In the genomic region with DNA sequence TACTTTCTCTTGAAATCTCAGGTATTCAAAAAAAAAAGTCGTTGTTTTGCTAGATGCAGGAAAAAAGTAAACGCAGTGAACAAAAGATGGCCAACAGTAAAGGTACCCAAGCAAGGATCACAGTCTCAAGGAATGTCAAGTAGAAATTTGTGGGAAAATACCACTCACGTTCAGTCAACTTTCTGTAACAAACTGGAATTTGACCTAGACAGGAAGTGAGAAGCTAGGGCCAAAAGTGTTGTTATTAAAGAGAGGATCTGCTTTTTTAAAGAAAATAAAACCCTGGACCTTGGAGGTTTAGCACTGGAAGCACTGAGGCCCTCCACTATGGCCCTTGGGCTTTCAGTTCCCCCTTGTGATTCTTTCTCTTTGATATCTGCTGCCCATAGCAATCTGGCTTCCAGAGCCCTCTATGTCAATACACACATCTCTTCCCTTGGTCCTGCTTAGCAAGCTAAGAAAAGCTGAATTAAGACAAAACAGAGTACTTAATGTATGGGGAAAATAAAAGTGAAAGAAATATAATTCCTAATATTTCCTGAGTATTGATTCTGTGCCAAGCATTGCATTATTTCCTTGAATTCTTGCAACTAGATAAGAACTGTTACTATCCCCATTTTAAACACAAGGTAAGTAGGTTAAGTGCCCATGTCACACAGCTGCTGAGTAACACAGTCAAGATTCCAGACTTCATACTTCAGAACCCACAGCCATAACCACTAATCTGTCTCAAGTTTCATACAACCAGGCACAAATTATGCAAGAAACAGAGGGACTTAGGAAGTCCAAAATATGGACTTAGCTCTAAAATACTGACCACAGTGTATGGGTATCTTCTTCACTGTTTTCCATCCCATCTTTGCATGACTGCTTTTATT, we compare ENCODE assay signal across 11 cellular contexts. TPM values are rescaled to one million over a fixed set of nuclear protein-coding genes. Genes with fewer than 3 reads are reported as not detected.
A peak's percentile ranks its signal among the peaks of the same experiment; 100 is the strongest.
DNase-seq lines count a peak whose midpoint lies in the region; ATAC-seq and TF ChIP-seq lines count a peak whose summit lies in the region.
"Had no signal": no experiment of that assay in that cellular context is flagged by ENCODE, and none has a peak within 500 bp of the region (broad histone marks: within the 10 kb centered on the region; RNA-seq: fewer than 3 reads in every experiment).

No MANE protein-coding gene starts in this region.

- H3K36me3 Mint-ChIP-seq in activated naive CD8-positive, alpha-beta T cell = peaks cover 2% of the 10 kb centered on the region
- no peaks in the 10 kb centered on the region for H3K36me3 Mint-ChIP-seq in activated naive CD8-positive, alpha-beta T cell treated with anti-CD3 and anti-CD28 coated beads for 36 hours

- H3K36me3 ChIP-seq in SK-N-SH (replicated peaks in 1 of 2; ENCODE audit: control insufficient read depth in 1 of 2, insufficient read depth in 2 of 2, low read length in 1 of 2) = no peaks in the 10 kb centered on the region
- no peaks in the 10 kb centered on the region for H3K36me3 ChIP-seq in hepatocyte (replicated peaks; ENCODE audit: insufficient read depth, low read depth)
- no peaks in the 10 kb centered on the region for H3K36me3 ChIP-seq in upper lobe of right lung
- H3K36me3 ChIP-seq in HAP-1 (replicated peaks) = no peaks in the 10 kb centered on the region

- H3K27ac ChIP-seq in SK-N-SH (ENCODE audit: low read depth in 2 of 2, low read length in 1 of 2) (peak overlapping the region; percentile 25 to 60; a peak in 3 of 4 replicates), hepatocyte (peak overlapping the region; percentile 46), upper lobe of right lung (peak overlapping the region; percentile 64)

- in situ Hi-C loops in HAP-1 (cut with MboI; ENCODE audit: low sequenced_read_pairs) = no loop called here

- H3K9me3 ChIP-seq in SK-N-SH (no peaks in the 10 kb centered on the region), hepatocyte (ENCODE audit: low read depth) (no peaks in the 10 kb centered on the region), upper lobe of right lung (no peaks in the 10 kb centered on the region), HAP-1 (no peaks in the 10 kb centered on the region)

- no peak overlapping the region for H3K9ac ChIP-seq in SK-N-SH

- no peaks in the 10 kb centered on the region for H3K27me3 Mint-ChIP-seq in activated naive CD8-positive, alpha-beta T cell
- no peaks in the 10 kb centered on the region for H3K27me3 Mint-ChIP-seq in activated naive CD8-positive, alpha-beta T cell treated with anti-CD3 and anti-CD28 coated beads for 36 hours

- no peak for TF ChIP-seq RAD21 in SK-N-SH (IDR thresholded peaks at IDR 0.05; ENCODE audit: low read length)

- POLR2A ChIA-PET in SK-N-SH (lab: Yijun Ruan, JAX) = no interaction called here

- no peak for DNase-seq in activated naive CD8-positive, alpha-beta T cell treated with anti-CD3 and anti-CD28 coated beads for 36 hours
- DNase-seq in SK-N-SH (no peak), hepatocyte (ENCODE audit: low spot score) (peak; percentile 17), upper lobe of right lung (no peak), NCI-H748 treated with DMSO at 0.1 percent for 48 hours (lab: John Stamatoyannopoulos, UW) (no peak), HAP-1 (ENCODE audit: low spot score in 2 of 2) (no peak)
- DNase-seq: CD8-positive, alpha-beta T cell; KG1; nephron progenitor cell had no signal

- no peak overlapping the region for H3K27ac Mint-ChIP-seq in activated naive CD8-positive, alpha-beta T cell
- H3K27ac Mint-ChIP-seq in activated naive CD8-positive, alpha-beta T cell treated with anti-CD3 and anti-CD28 coated beads for 36 hours = no peak overlapping the region
- H3K27ac Mint-ChIP-seq: CD8-positive, alpha-beta T cell; nephron progenitor cell had no signal

- TF ChIP-seq CTCF in SK-N-SH (IDR thresholded peaks at IDR 0.05) (no peak), hepatocyte (IDR thresholded peaks at IDR 0.05; ENCODE audit: poor library complexity) (no peak), upper lobe of right lung (IDR thresholded peaks at IDR 0.05) (no peak)

- H3K79me2 ChIP-seq in SK-N-SH (ENCODE audit: insufficient read depth) (peaks cover 6% of the 10 kb centered on the region; the same call in 1 of the 2 replicates), hepatocyte (peaks cover 6% of the 10 kb centered on the region)

- intact Hi-C loops in upper lobe of right lung (cut with DNase I) = loop anchor here (10.0 kb wide), 1 partner anchor 249 kb away; no protein-coding TSS in a partner anchor

- no peak for ATAC-seq in upper lobe of right lung
- ATAC-seq in activated CD4-positive, CD25-positive, alpha-beta regulatory T cell treated with anti-CD3 and anti-CD28 coated beads, Interleukin-2, amount 50 U/mL, for 24 hours = no peak
- ATAC-seq: CD8-positive, alpha-beta T cell had no signal

- H3K4me2 ChIP-seq in SK-N-SH (peak overlapping the region; percentile 32; the same call in 1 of the 2 replicates), hepatocyte (peak overlapping the region; percentile 12)

- WGBS in SK-N-SH (ENCODE audit: low lambda C conversion rate) = 88% methylated on average over 3 of the region's 3 CpGs
- 73% methylated on average over 3 of the region's 3 CpGs for WGBS in hepatocyte (ENCODE audit: low lambda C conversion rate, missing lambda C conversion rate)

- H2AFZ ChIP-seq in SK-N-SH (ENCODE audit: low read depth) = peak overlapping the region; percentile 15; the same call in 1 of the 2 replicates
- H2AFZ ChIP-seq in hepatocyte = no peak overlapping the region

- H3K4me1 Mint-ChIP-seq in activated naive CD8-positive, alpha-beta T cell (ENCODE audit: low read depth) = peaks cover 15% of the 10 kb centered on the region
- peaks cover 19% of the 10 kb centered on the region for H3K4me1 Mint-ChIP-seq in activated naive CD8-positive, alpha-beta T cell treated with anti-CD3 and anti-CD28 coated beads for 36 hours

- TF ChIP-seq EP300 in SK-N-SH (IDR thresholded peaks at IDR 0.05; ENCODE audit: borderline replicate concordance in 1 of 2, low read depth in 1 of 2, low read length in 1 of 2) = peak in 1 of 2 experiments; percentile 42; a peak in 1 of 4 replicates

- peaks cover 12% of the 10 kb centered on the region for H3F3A ChIP-seq in SK-N-SH (replicated peaks; ENCODE audit: insufficient read depth)

- H3K9me3 Mint-ChIP-seq in activated naive CD8-positive, alpha-beta T cell (ENCODE audit: low read depth) = no peaks in the 10 kb centered on the region
- no peaks in the 10 kb centered on the region for H3K9me3 Mint-ChIP-seq in activated naive CD8-positive, alpha-beta T cell treated with anti-CD3 and anti-CD28 coated beads for 36 hours
- H3K9me3 Mint-ChIP-seq: CD8-positive, alpha-beta T cell had no signal

- H3K9me2 ChIP-seq in SK-N-SH (no peaks in the 10 kb centered on the region), hepatocyte (replicated peaks; ENCODE audit: insufficient read depth) (no peaks in the 10 kb centered on the region)

- no peaks in the 10 kb centered on the region for H3K27me3 ChIP-seq in SK-N-SH (ENCODE audit: insufficient read depth)
- no peaks in the 10 kb centered on the region for H3K27me3 ChIP-seq in hepatocyte
- H3K27me3 ChIP-seq in upper lobe of right lung = no peaks in the 10 kb centered on the region
- no peaks in the 10 kb centered on the region for H3K27me3 ChIP-seq in HAP-1 (ENCODE audit: low read depth)

- CTCF ChIA-PET in SK-N-SH (lab: Yijun Ruan, JAX) = no interaction called here

- H3K4me1 ChIP-seq in SK-N-SH (ENCODE audit: control insufficient read depth in 1 of 2, insufficient read depth in 2 of 2, low read depth in 1 of 2, low read length in 1 of 2) = peaks cover 5 to 10% of the 10 kb centered on the region in 2 experiments; a peak in 3 of 4 replicates
- peaks cover 20% of the 10 kb centered on the region for H3K4me1 ChIP-seq in hepatocyte (ENCODE audit: insufficient read depth)
- peaks cover 41% of the 10 kb centered on the region for H3K4me1 ChIP-seq in upper lobe of right lung
- peaks cover 7% of the 10 kb centered on the region for H3K4me1 ChIP-seq in HAP-1

- no peak overlapping the region; a peak in 1 of 4 replicates for H3K4me3 ChIP-seq in SK-N-SH (ENCODE audit: low read depth in 2 of 2, low read length in 1 of 2)
- no peak overlapping the region for H3K4me3 ChIP-seq in hepatocyte
- no peak overlapping the region for H3K4me3 ChIP-seq in upper lobe of right lung
- H3K4me3 ChIP-seq in HAP-1 = no peak overlapping the region

- peak overlapping the region; percentile 34 for H3K4me3 Mint-ChIP-seq in activated naive CD8-positive, alpha-beta T cell
- no peak overlapping the region for H3K4me3 Mint-ChIP-seq in activated naive CD8-positive, alpha-beta T cell treated with anti-CD3 and anti-CD28 coated beads for 36 hours
- H3K4me3 Mint-ChIP-seq: CD8-positive, alpha-beta T cell; nephron progenitor cell had no signal

- H4K20me1 ChIP-seq in SK-N-SH (ENCODE audit: insufficient read depth) (no peaks in the 10 kb centered on the region), hepatocyte (ENCODE audit: insufficient read depth, poor library complexity, severe bottlenecking) (no peaks in the 10 kb centered on the region)

TF ChIP-seq in SK-N-SH, 30 proteins besides CTCF, POLR2A, EP300 and RAD21 (continues in another document):
- TF ChIP-seq PBX3 (IDR thresholded peaks at IDR 0.05) (peak; percentile 79), MXI1 (IDR thresholded peaks at IDR 0.05; ENCODE audit: low read depth, low read length) (no peak), ELF1 (IDR thresholded peaks at IDR 0.05) (no peak), POLR2AphosphoS5 (IDR thresholded peaks at IDR 0.05; ENCODE audit: low read depth, low read length) (peak; percentile 52; the same call in 1 of the 2 replicates), NRF1 (IDR thresholded peaks at IDR 0.05; ENCODE audit: low read depth, low read length) (no peak)
- TF ChIP-seq, protein P1, sequence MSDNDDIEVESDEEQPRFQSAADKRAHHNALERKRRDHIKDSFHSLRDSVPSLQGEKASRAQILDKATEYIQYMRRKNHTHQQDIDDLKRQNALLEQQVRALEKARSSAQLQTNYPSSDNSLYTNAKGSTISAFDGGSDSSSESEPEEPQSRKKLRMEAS (IDR thresholded peaks at IDR 0.05; ENCODE audit: low read depth) = no peak

RNA-seq across cellular contexts. Expression of gene ZNF438, which starts 2.6 kb away (rescaled TPM):
- total RNA-seq in activated naive CD8-positive, alpha-beta T cell treated with anti-CD3 and anti-CD28 coated beads for 36 hours = 1 to 10 TPM; 2.1 to 2.5 TPM
- polyA plus RNA-seq in SK-N-SH (2012; rRNA removed) = 2.1 and 2.5 TPM in 2 replicates
- 2.4 and 2.6 TPM in 2 replicates for polyA plus RNA-seq in SK-N-SH (2012; cell fraction: cytosol; rRNA removed)
- 2.1 and 3.4 TPM in 2 replicates for polyA plus RNA-seq in SK-N-SH (2012; cell fraction: nucleus; rRNA removed)
- 3.2 and 5.0 TPM in 2 replicates for total RNA-seq in hepatocyte
- 2.3 and 3.8 TPM in 2 replicates for polyA plus RNA-seq in hepatocyte
- 14.4 TPM for total RNA-seq in upper lobe of right lung
